In genomic region chr9:22040760-22041159, GRCh38 we compare ENCODE assay signal across 1 cellular context.
TF ChIP-seq lines count a peak whose summit lies in the region.

No MANE protein-coding gene starts in this region.

TF ChIP-seq in SK-N-SH, 30 proteins besides CTCF, POLR2A, EP300 and RAD21 (continued from another document):
- TF ChIP-seq NFIC (IDR thresholded peaks at IDR 0.05; ENCODE audit: borderline replicate concordance): 0 out of 2 replicates have a peak, but pooled peaks have one; percentile 31
- no peak for TF ChIP-seq GATA2 (CRISPR knock-in tag; IDR thresholded peaks at IDR 0.05)
- TF ChIP-seq RCOR1 (IDR thresholded peaks at IDR 0.05; ENCODE audit: low read length): no peak
- TF ChIP-seq MEF2A (IDR thresholded peaks at IDR 0.05; ENCODE audit: borderline replicate concordance, low read depth): no peak
- TF ChIP-seq TCF12 (IDR thresholded peaks at IDR 0.05): peak; percentile 65
- no peak for TF ChIP-seq ZBTB33 (IDR thresholded peaks at IDR 0.05; ENCODE audit: borderline replicate concordance, low read depth)
- TF ChIP-seq GABPA (IDR thresholded peaks at IDR 0.05; ENCODE audit: low read depth): no peak
- peak; percentile 52 for TF ChIP-seq PBX3 (IDR thresholded peaks at IDR 0.05)
- TF ChIP-seq YY1 (IDR thresholded peaks at IDR 0.05; ENCODE audit: low read depth): no peak
